Comparison of ENCODE assay signal across 8 cellular contexts in the genomic region with DNA sequence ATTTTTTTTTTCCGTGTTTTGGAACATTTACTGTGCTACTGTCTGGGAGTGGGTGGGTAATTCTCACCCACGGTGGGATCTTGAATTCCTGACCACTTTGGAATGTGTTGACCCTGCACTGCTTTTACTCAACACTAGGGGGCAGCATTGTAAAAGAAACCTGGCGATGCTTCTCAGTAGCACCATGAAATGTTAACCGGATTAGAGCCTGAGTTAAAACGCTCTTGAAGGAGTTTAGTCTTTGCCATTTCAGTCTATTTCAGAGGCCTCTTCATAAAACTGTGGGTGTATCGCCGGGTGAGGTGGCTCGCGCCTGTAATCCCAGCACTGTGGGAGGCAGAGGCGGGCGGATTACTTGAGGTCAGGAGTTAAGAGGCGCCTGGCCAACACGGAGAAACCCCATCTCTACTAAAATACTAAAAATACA.
DNase-seq lines count a peak whose midpoint lies in the region; ATAC-seq, FAIRE-seq and TF ChIP-seq lines count a peak whose summit lies in the region.

No MANE protein-coding gene starts in this region.

- no peak overlapping the region for H3K27ac ChIP-seq in CD4-positive, CD25-positive, alpha-beta regulatory T cell (ENCODE audit: insufficient read depth, low read length, poor library complexity, severe bottlenecking)
- no peak overlapping the region for H3K27ac ChIP-seq in keratinocyte (ENCODE audit: control insufficient read depth, insufficient read depth, low read length)

- H3K4me1 ChIP-seq in CD4-positive, CD25-positive, alpha-beta regulatory T cell (ENCODE audit: control insufficient read depth, insufficient read depth, low read length, poor library complexity, severe bottlenecking) = peaks cover 5% of the 10 kb centered on the region
- H3K4me1 ChIP-seq in keratinocyte (ENCODE audit: control insufficient read depth, extremely low read depth, insufficient read depth, low read length) = peaks cover 7% of the 10 kb centered on the region

- no peaks in the 10 kb centered on the region for H3K36me3 ChIP-seq in CD4-positive, CD25-positive, alpha-beta regulatory T cell (ENCODE audit: control insufficient read depth, insufficient read depth, low read length)
- H3K36me3 ChIP-seq in keratinocyte (ENCODE audit: control insufficient read depth in 2 of 2, extremely low read depth in 1 of 2, insufficient read depth in 2 of 2, low read length in 2 of 2) = no peaks in the 10 kb centered on the region

- peaks cover 22% of the 10 kb centered on the region for H3K27me3 Mint-ChIP-seq in CD4-positive, CD25-positive, alpha-beta regulatory T cell
- peaks cover 3% of the 10 kb centered on the region for H3K27me3 Mint-ChIP-seq in activated B cell treated with CpG ODN at 0.5 μM for 24 hours

- no peak overlapping the region for H2AFZ ChIP-seq in keratinocyte (ENCODE audit: control insufficient read depth, low read length)

- H3K4me2 ChIP-seq in keratinocyte (ENCODE audit: control insufficient read depth, extremely low read depth, insufficient read depth, low read depth, low read length) = no peak overlapping the region

- H3K9me1 ChIP-seq in keratinocyte (ENCODE audit: control insufficient read depth, extremely low read depth, insufficient read depth, low read length) = no peaks in the 10 kb centered on the region

- H3K9me3 ChIP-seq in CD4-positive, CD25-positive, alpha-beta regulatory T cell (ENCODE audit: control insufficient read depth in 2 of 2, low read length in 2 of 2) = no peaks in the 10 kb centered on the region
- H3K9me3 ChIP-seq in keratinocyte (ENCODE audit: control insufficient read depth, low read depth, low read length) = no peaks in the 10 kb centered on the region

- dilution Hi-C loops in keratinocyte (cut with MboI; ENCODE audit: extremely low pct_ligation_motif_present, low sequenced_read_pairs) = no loop called here

- peaks cover 0 to 2% (median 0%) of the 10 kb centered on the region in 7 donors for H3K9me3 Mint-ChIP-seq in CD4-positive, CD25-positive, alpha-beta regulatory T cell
- H3K9me3 Mint-ChIP-seq in activated B cell treated with CpG ODN at 0.5 μM for 24 hours = no peaks in the 10 kb centered on the region

- H4K20me1 ChIP-seq in keratinocyte (ENCODE audit: control insufficient read depth, extremely low read depth, insufficient read depth, low read length) = no peaks in the 10 kb centered on the region

- peak; percentile 46 to 70 (median 68) for DNase-seq in CD4-positive, CD25-positive, alpha-beta regulatory T cell
- DNase-seq in H4 (ENCODE audit: low spot score) (peak; percentile 54), NCI-H2171 treated with DMSO at 0.1 percent for 48 hours (lab: John Stamatoyannopoulos, UW) (peak; percentile 72), activated B cell treated with CpG ODN at 0.5 μM for 24 hours (peak; percentile 31), cardiac fibroblast (ENCODE audit: low read depth in 2 of 2) (peak; percentile 79 to 81), keratinocyte (ENCODE audit: low read depth, low spot score) (no peak)
- DNase-seq in stimulated activated CD4-positive, alpha-beta T cell treated with anti-CD3 and anti-CD28 coated beads, Interleukin-2, amount 100 ng/mL, for 24 hours = peak; percentile 42 to 60

- POLR2A ChIA-PET in activated B cell treated with CpG ODN at 0.5 μM for 24 hours (lab: Charles Lee) = interaction anchor here (0.7 kb wide), 1 partner anchor 113 kb away, joined by 3 read pairs; no protein-coding TSS in a partner anchor

- H3K4me3 ChIP-seq in CD4-positive, CD25-positive, alpha-beta regulatory T cell (ENCODE audit: low read depth, low read length) = no peak overlapping the region
- H3K4me3 ChIP-seq in cardiac fibroblast (replicated peaks in 1 of 2; ENCODE audit: low read depth in 2 of 2, low read length in 2 of 2) = no peak overlapping the region
- no peak overlapping the region for H3K4me3 ChIP-seq in keratinocyte (ENCODE audit: control insufficient read depth in 2 of 3, extremely low read depth in 1 of 3, insufficient read depth in 2 of 3, low read depth in 1 of 3, low read length in 3 of 3)

- intact Hi-C loops in activated B cell treated with CpG ODN at 0.5 μM for 24 hours (cut with micrococcal nuclease) = loop anchor here (1.0 to 5.0 kb wide), 7 partner anchors 113 to 841 kb away; no protein-coding TSS in a partner anchor

- H3K9ac ChIP-seq in keratinocyte (ENCODE audit: control insufficient read depth, extremely low read depth, insufficient read depth, low read length) = no peak overlapping the region

- TF ChIP-seq CTCF in activated B cell treated with CpG ODN at 0.5 μM for 24 hours (IDR thresholded peaks at IDR 0.05) = peak; percentile 96
- TF ChIP-seq CTCF in cardiac fibroblast (IDR thresholded peaks at IDR 0.05; ENCODE audit: low read depth, low read length) = peak; percentile 92
- peak; percentile 80 to 87 (median 85) for TF ChIP-seq CTCF in keratinocyte (optimal IDR thresholded peaks at IDR 0.05 in 1 of 3, IDR thresholded peaks at IDR 0.05 in 1 of 3, conservative IDR thresholded peaks at IDR 0.05 in 1 of 3; ENCODE audit: extremely low read depth in 1 of 3, insufficient read depth in 2 of 3, low read length in 3 of 3)

- CTCF ChIA-PET in activated B cell treated with CpG ODN at 0.5 μM for 24 hours (lab: Charles Lee) = interaction anchor here (1.4 to 1.5 kb wide), 2 partner anchors 151 to 494 kb away, joined by 3 to 5 read pairs; no protein-coding TSS in a partner anchor

- H3K27me3 ChIP-seq in CD4-positive, CD25-positive, alpha-beta regulatory T cell (ENCODE audit: control insufficient read depth, insufficient read depth, low read length) = peaks cover 9% of the 10 kb centered on the region
- H3K27me3 ChIP-seq in keratinocyte (ENCODE audit: control insufficient read depth, extremely low read depth, insufficient read depth, low read length) = no peaks in the 10 kb centered on the region

- H3K27ac Mint-ChIP-seq in CD4-positive, CD25-positive, alpha-beta regulatory T cell = no peak overlapping the region
- H3K27ac Mint-ChIP-seq in activated B cell treated with CpG ODN at 0.5 μM for 24 hours = peak overlapping the region; percentile 13

- peak; percentile 57 to 77 for ATAC-seq in CD4-positive, CD25-positive, alpha-beta regulatory T cell (ENCODE audit: low read depth in 2 of 2)
- ATAC-seq in activated B cell treated with CpG ODN at 0.5 μM for 24 hours (ENCODE audit: low read depth) = peak; percentile 93
- no peak for ATAC-seq in HG03571 (IDR thresholded peaks at IDR 0.05; ENCODE audit: unreplicated experiment)

- H3K4me3 Mint-ChIP-seq in CD4-positive, CD25-positive, alpha-beta regulatory T cell = no peak overlapping the region
- H3K4me3 Mint-ChIP-seq in activated B cell treated with CpG ODN at 0.5 μM for 24 hours = no peak overlapping the region

- peak; percentile 73 for FAIRE-seq in keratinocyte (lab: Jason Lieb, UNC)

- no peaks in the 10 kb centered on the region for H3K79me2 ChIP-seq in keratinocyte (ENCODE audit: control insufficient read depth, insufficient read depth, low read length)

- no peaks in the 10 kb centered on the region for H3K36me3 Mint-ChIP-seq in CD4-positive, CD25-positive, alpha-beta regulatory T cell
- no peaks in the 10 kb centered on the region for H3K36me3 Mint-ChIP-seq in activated B cell treated with CpG ODN at 0.5 μM for 24 hours (ENCODE audit: low read depth)

- H3K4me1 Mint-ChIP-seq in CD4-positive, CD25-positive, alpha-beta regulatory T cell = peaks cover 0 to 4% (median under 1%) of the 10 kb centered on the region in 4 donors
- H3K4me1 Mint-ChIP-seq in activated B cell treated with CpG ODN at 0.5 μM for 24 hours = peaks cover 9% of the 10 kb centered on the region
